Comparison of ENCODE assay signal across 23 cellular contexts in genomic region chr4:111648056-111648455, GRCh38.
DNase-seq lines count a peak whose midpoint lies in the region; ATAC-seq, FAIRE-seq and TF ChIP-seq lines count a peak whose summit lies in the region.
"Had no signal": no experiment of that assay in that cellular context is flagged by ENCODE, and none has a peak within 500 bp of the region (broad histone marks: within the 10 kb centered on the region; RNA-seq: fewer than 3 reads in every experiment).

No MANE protein-coding gene starts in this region.

- H3K4me1 ChIP-seq in PC-9 (replicated peaks; ENCODE audit: insufficient read depth) = no peaks in the 10 kb centered on the region
- H3K4me1 ChIP-seq: Caco-2 had no signal

- no peaks in the 10 kb centered on the region for H3K9me2 ChIP-seq in PC-9 (ENCODE audit: insufficient read depth)

- H3K4me3 Mint-ChIP-seq in naive thymus-derived CD8-positive, alpha-beta T cell = no peak overlapping the region
- H3K4me3 Mint-ChIP-seq: CD14-positive monocyte; CD4-positive, alpha-beta memory T cell; CD4-positive, CD25-positive, alpha-beta regulatory T cell; CD8-positive, alpha-beta memory T cell had no signal

- ATAC-seq in naive thymus-derived CD8-positive, alpha-beta T cell = no peak
- no peak for ATAC-seq in HG03354 (IDR thresholded peaks at IDR 0.05; ENCODE audit: poor library complexity, severe bottlenecking, unreplicated experiment)

- intact Hi-C loops in PC-9 (cut with micrococcal nuclease; ENCODE audit: unreplicated experiment) = no loop called here

- H3K36me3 Mint-ChIP-seq in naive thymus-derived CD8-positive, alpha-beta T cell = no peaks in the 10 kb centered on the region
- H3K36me3 Mint-ChIP-seq: CD14-positive monocyte; CD4-positive, alpha-beta memory T cell; CD4-positive, CD25-positive, alpha-beta regulatory T cell; CD8-positive, alpha-beta memory T cell had no signal

- H3K9me3 ChIP-seq in PC-9 (ENCODE audit: insufficient read depth, low read depth) = no peaks in the 10 kb centered on the region
- H3K9me3 ChIP-seq: BE2C, BLaER1, Caco-2 had no signal

- H3K4me1 Mint-ChIP-seq in naive thymus-derived CD8-positive, alpha-beta T cell = no peaks in the 10 kb centered on the region
- H3K4me1 Mint-ChIP-seq: CD14-positive monocyte; CD4-positive, alpha-beta memory T cell; CD4-positive, CD25-positive, alpha-beta regulatory T cell; CD8-positive, alpha-beta memory T cell had no signal

- no peaks in the 10 kb centered on the region for H4K20me1 ChIP-seq in PC-9 (ENCODE audit: insufficient read depth)
- H4K20me1 ChIP-seq: BLaER1 had no signal

- no peaks in the 10 kb centered on the region for H3K79me2 ChIP-seq in PC-9 (ENCODE audit: low read depth)

- peaks cover 0 to 3% (median 0%) of the 10 kb centered on the region in 5 donors for H3K27me3 Mint-ChIP-seq in naive thymus-derived CD8-positive, alpha-beta T cell
- H3K27me3 Mint-ChIP-seq: CD4-positive, alpha-beta memory T cell; CD4-positive, CD25-positive, alpha-beta regulatory T cell; CD8-positive, alpha-beta memory T cell had no signal

- CTCF ChIA-PET in PC-9 (lab: Charles Lee) = no interaction called here

- H3K27ac Mint-ChIP-seq in naive thymus-derived CD8-positive, alpha-beta T cell = no peak overlapping the region
- H3K27ac Mint-ChIP-seq: CD14-positive monocyte; CD4-positive, alpha-beta memory T cell; CD4-positive, CD25-positive, alpha-beta regulatory T cell; CD8-positive, alpha-beta memory T cell had no signal

- H3K9me3 Mint-ChIP-seq in naive thymus-derived CD8-positive, alpha-beta T cell = peaks cover 0 to 5% (median 0%) of the 10 kb centered on the region in 9 donors

- DNase-seq in PC-9 = no peak
- DNase-seq in foreskin melanocyte = peak; percentile 97
- no peak for DNase-seq in activated CD4-positive, alpha-beta T cell treated with anti-CD3 and anti-CD28 coated beads for 48 hours
- no peak for DNase-seq in naive thymus-derived CD8-positive, alpha-beta T cell
- DNase-seq: 8988T; ACHN; BE2C; C1 segment of cervical spinal cord; Caco-2; Calu3; CD4-positive, alpha-beta memory T cell; CD4-positive, CD25-positive, alpha-beta regulatory T cell; CD8-positive, alpha-beta memory T cell; DMS79 treated with DMSO at 0.1 percent for 48 hours; GF-D8 had no signal

- H2AFZ ChIP-seq in PC-9 = 0 out of 2 replicates have a peak overlapping the region, but pooled peaks have one; percentile 19

- BruUV-seq in PC-9 (replicated peaks; lab: Mats Ljungman, UMichigan) = no TSS peak

- H3F3A ChIP-seq in PC-9 (ENCODE audit: insufficient read depth, low read depth) = no peaks in the 10 kb centered on the region

- no peak overlapping the region for H3K27ac ChIP-seq in PC-9
- H3K27ac ChIP-seq: BLaER1 had no signal

- no peak overlapping the region for H3K4me3 ChIP-seq in PC-9
- H3K4me3 ChIP-seq: BLaER1 had no signal

- POLR2A ChIA-PET in PC-9 (lab: Charles Lee; ENCODE audit: unreplicated experiment) = no interaction called here
- POLR2A ChIA-PET in naive thymus-derived CD8-positive, alpha-beta T cell (lab: Charles Lee) = no interaction called here

- FAIRE-seq in TTC549 (lab: Jason Lieb, UNC) = peak; percentile 68
- FAIRE-seq: A204.1, D721Med, G401.6, GM12891 had no signal

- no peaks in the 10 kb centered on the region for H3K27me3 ChIP-seq in PC-9 (ENCODE audit: insufficient read depth, low read depth)
- H3K27me3 ChIP-seq: BE2C, BLaER1 had no signal

- no peaks in the 10 kb centered on the region for H3K36me3 ChIP-seq in PC-9 (ENCODE audit: low read depth)
- H3K36me3 ChIP-seq: BE2C, BLaER1 had no signal

- TF ChIP-seq CTCF in PC-9 (conservative IDR thresholded peaks at IDR 0.05) = no peak

- H3K4me2 ChIP-seq in PC-9 = no peak overlapping the region
- H3K4me2 ChIP-seq: BLaER1 had no signal
